Comparison of ENCODE assay signal across 26 cellular contexts in genomic region chr15:85627245-85627935, GRCh38.
DNase-seq lines count a peak whose midpoint lies in the region; ATAC-seq and TF ChIP-seq lines count a peak whose summit lies in the region.
"Had no signal": no experiment of that assay in that cellular context is flagged by ENCODE, and none has a peak within 500 bp of the region (broad histone marks: within the 10 kb centered on the region; RNA-seq: fewer than 3 reads in every experiment).

No MANE protein-coding gene starts in this region.

- no peak overlapping the region for H3K4me3 ChIP-seq in colonic mucosa
- H3K4me3 ChIP-seq: coronary artery, GM12878, HAP-1, SK-N-MC, thoracic aorta had no signal

- H3K4me1 ChIP-seq in colonic mucosa, result peaks cover 7% of the 10 kb centered on the region
- H3K4me1 ChIP-seq: HAP-1 had no signal

- H3K9ac ChIP-seq in colonic mucosa (ENCODE audit: low read depth in 2 of 2, low read length in 2 of 2), result no peak overlapping the region

- H3K27me3 ChIP-seq in colonic mucosa, result no peaks in the 10 kb centered on the region

- no peaks in the 10 kb centered on the region for H3K9me3 Mint-ChIP-seq in T-helper 2 cell treated with Interferon-gamma antibody and Interleukin-4, amounts not matched to agents 5 μg/mL and 100 μg/mL, for 36 hours
- H3K9me3 Mint-ChIP-seq in stimulated activated naive CD8-positive, alpha-beta T cell treated with anti-CD3 and anti-CD28 coated beads, Interleukin-15, Interleukin-2, amounts not matched to agents 100 ng/mL and 50 ng/mL, for 24 hours, result no peaks in the 10 kb centered on the region
- H3K9me3 Mint-ChIP-seq in natural killer cell, result no peaks in the 10 kb centered on the region
- H3K9me3 Mint-ChIP-seq: endodermal cell; neural crest cell; stimulated activated memory B cell treated with anti-CD40 and anti-IgM and Interleukin-4, amounts not matched to agents 10 μg/mL and 1 μg/mL and 100 μg/mL, for 72 hours had no signal

- H3K27ac ChIP-seq in colonic mucosa, result no peak overlapping the region
- H3K27ac ChIP-seq: RWPE1, SK-N-MC had no signal

- no peak for ATAC-seq in stimulated activated naive CD8-positive, alpha-beta T cell treated with anti-CD3 and anti-CD28 coated beads, Interleukin-15, Interleukin-2, amounts not matched to agents 100 U/mL and 50 U/mL, for 24 hours
- ATAC-seq in natural killer cell, result no peak
- no peak for ATAC-seq in GM18505 (IDR thresholded peaks at IDR 0.05; ENCODE audit: unreplicated experiment)
- ATAC-seq: GM12878; stimulated activated memory B cell treated with anti-CD40 and anti-IgM and Interleukin-4, amounts not matched to agents 10 μg/mL and 1 μg/mL and 100 μg/mL, for 72 hours had no signal

- H3K4me1 Mint-ChIP-seq in T-helper 2 cell treated with Interferon-gamma antibody and Interleukin-4, amounts not matched to agents 5 μg/mL and 100 μg/mL, for 36 hours (ENCODE audit: low read depth), result peaks cover 55% of the 10 kb centered on the region
- H3K4me1 Mint-ChIP-seq in stimulated activated naive CD8-positive, alpha-beta T cell treated with anti-CD3 and anti-CD28 coated beads, Interleukin-15, Interleukin-2, amounts not matched to agents 100 ng/mL and 50 ng/mL, for 24 hours (ENCODE audit: low read depth), result peaks cover 65% of the 10 kb centered on the region
- H3K4me1 Mint-ChIP-seq in natural killer cell, result peaks cover 69 to 70% of the 10 kb centered on the region in 2 donors

- no peak overlapping the region for H3K4me3 Mint-ChIP-seq in T-helper 2 cell treated with Interferon-gamma antibody and Interleukin-4, amounts not matched to agents 5 μg/mL and 100 μg/mL, for 36 hours
- H3K4me3 Mint-ChIP-seq in stimulated activated naive CD8-positive, alpha-beta T cell treated with anti-CD3 and anti-CD28 coated beads, Interleukin-15, Interleukin-2, amounts not matched to agents 100 ng/mL and 50 ng/mL, for 24 hours, result no peak overlapping the region
- no peak overlapping the region for H3K4me3 Mint-ChIP-seq in natural killer cell
- H3K4me3 Mint-ChIP-seq: endodermal cell; neural crest cell; stimulated activated memory B cell treated with anti-CD40 and anti-IgM and Interleukin-4, amounts not matched to agents 10 μg/mL and 1 μg/mL and 100 μg/mL, for 72 hours had no signal

- TF ChIP-seq CTCF in natural killer cell (IDR thresholded peaks at IDR 0.05), result no peak
- TF ChIP-seq CTCF in colonic mucosa (IDR thresholded peaks at IDR 0.05), result no peak

- no peak for DNase-seq in T-helper 2 cell treated with Interferon-gamma antibody and Interleukin-4, amounts not matched to agents 5 μg/mL and 100 μg/mL, for 36 hours (ENCODE audit: low spot score)
- DNase-seq in T-helper 2 cell (no peak), natural killer cell (no peak), colonic mucosa (no peak), NCI-H2171 treated with DMSO at 0.1 percent for 48 hours (lab: John Stamatoyannopoulos, UW) (no peak)
- no peak for DNase-seq in stimulated activated naive CD8-positive, alpha-beta T cell treated with anti-CD3 and anti-CD28 coated beads, Interleukin-15, Interleukin-2, amounts not matched to agents 100 U/mL and 50 U/mL, for 24 hours
- DNase-seq: 8988T; activated gamma-delta T cell; AML-193; DMS79 treated with DMSO at 0.1 percent for 48 hours; endodermal cell; kidney glomerular epithelial cell; NCI-H187 treated with DMSO at 0.1 percent for 48 hours; NCI-H2227 treated with DMSO at 0.1 percent for 48 hours; NCI-H748 treated with DMSO at 0.1 percent for 48 hours; stimulated activated CD4-positive, alpha-beta T cell treated with anti-CD3 and anti-CD28 coated beads, Interleukin-2, amount 100 ng/mL, for 24 hours had no signal

- intact Hi-C loops in natural killer cell (cut with micrococcal nuclease), result no loop called here
- intact Hi-C loops in colonic mucosa (cut with DNase I), result no loop called here

- no peak for TF ChIP-seq POLR2A in GM18505 (IDR thresholded peaks at IDR 0.05; ENCODE audit: borderline replicate concordance, extremely low read depth, insufficient read depth, insufficient read length)

- H3K36me3 ChIP-seq in colonic mucosa, result no peaks in the 10 kb centered on the region
- H3K36me3 ChIP-seq: HAP-1, thoracic aorta had no signal

- peaks cover 27% of the 10 kb centered on the region for H3K36me3 Mint-ChIP-seq in T-helper 2 cell treated with Interferon-gamma antibody and Interleukin-4, amounts not matched to agents 5 μg/mL and 100 μg/mL, for 36 hours (ENCODE audit: low read depth)
- H3K36me3 Mint-ChIP-seq in stimulated activated naive CD8-positive, alpha-beta T cell treated with anti-CD3 and anti-CD28 coated beads, Interleukin-15, Interleukin-2, amounts not matched to agents 100 ng/mL and 50 ng/mL, for 24 hours (ENCODE audit: low read depth), result peaks cover 40% of the 10 kb centered on the region
- no peaks in the 10 kb centered on the region for H3K36me3 Mint-ChIP-seq in natural killer cell

- H3K27ac Mint-ChIP-seq in T-helper 2 cell treated with Interferon-gamma antibody and Interleukin-4, amounts not matched to agents 5 μg/mL and 100 μg/mL, for 36 hours, result peak overlapping the region; percentile 24
- H3K27ac Mint-ChIP-seq in stimulated activated naive CD8-positive, alpha-beta T cell treated with anti-CD3 and anti-CD28 coated beads, Interleukin-15, Interleukin-2, amounts not matched to agents 100 ng/mL and 50 ng/mL, for 24 hours, result peak overlapping the region; percentile 23
- peak overlapping the region; percentile 88 to 94 for H3K27ac Mint-ChIP-seq in natural killer cell
- H3K27ac Mint-ChIP-seq: endodermal cell; stimulated activated memory B cell treated with anti-CD40 and anti-IgM and Interleukin-4, amounts not matched to agents 10 μg/mL and 1 μg/mL and 100 μg/mL, for 72 hours had no signal

- no peaks in the 10 kb centered on the region for H3K9me3 ChIP-seq in colonic mucosa
- H3K9me3 ChIP-seq: HAP-1, thoracic aorta had no signal

- H3K27me3 Mint-ChIP-seq in T-helper 2 cell treated with Interferon-gamma antibody and Interleukin-4, amounts not matched to agents 5 μg/mL and 100 μg/mL, for 36 hours (ENCODE audit: low read depth), result no peaks in the 10 kb centered on the region
- no peaks in the 10 kb centered on the region for H3K27me3 Mint-ChIP-seq in stimulated activated naive CD8-positive, alpha-beta T cell treated with anti-CD3 and anti-CD28 coated beads, Interleukin-15, Interleukin-2, amounts not matched to agents 100 ng/mL and 50 ng/mL, for 24 hours
- no peaks in the 10 kb centered on the region for H3K27me3 Mint-ChIP-seq in natural killer cell (ENCODE audit: low read depth in 2 of 2)
- H3K27me3 Mint-ChIP-seq: stimulated activated memory B cell treated with anti-CD40 and anti-IgM and Interleukin-4, amounts not matched to agents 10 μg/mL and 1 μg/mL and 100 μg/mL, for 72 hours had no signal

Comparison
In these comparisons a context has a peak if more than half of its experiments do, and no peak if none do; other contexts are left out.
1. H3K27ac Mint-ChIP-seq: peak in every context shown above with its lines; median percentile 91 in natural killer cell; 24 in T-helper 2 cell treated with Interferon-gamma antibody and Interleukin-4, amounts not matched to agents 5 μg/mL and 100 μg/mL, for 36 hours; 23 in stimulated activated naive CD8-positive, alpha-beta T cell treated with anti-CD3 and anti-CD28 coated beads, Interleukin-15, Interleukin-2, amounts not matched to agents 100 ng/mL and 50 ng/mL, for 24 hours.